Comparison of ENCODE assay signal across 1 cellular context in genomic region chr16:52738992-52739391, GRCh38.
A peak's percentile ranks its signal among the peaks of the same experiment; 100 is the strongest.
DNase-seq lines count a peak whose midpoint lies in the region; ATAC-seq, FAIRE-seq and TF ChIP-seq lines count a peak whose summit lies in the region.
"Not testable (repeated sequence)": the region's sequence is repeated elsewhere in the genome, so short reads cannot be mapped to it uniquely, and the experiment has no call there.

No MANE protein-coding gene starts in this region.

- 4% methylated on average over 2 of the region's 2 CpGs for WGBS in HepG2 (ENCODE audit: low lambda C conversion rate)

- not testable (repeated sequence) for FAIRE-seq in HepG2 (lab: Jason Lieb, UNC)

- H3K4me1 ChIP-seq in HepG2 (ENCODE audit: insufficient read depth, low read length) = peaks cover 16% of the 10 kb centered on the region

- not testable (repeated sequence) for H2AFZ ChIP-seq in HepG2 (ENCODE audit: low read length)

- not testable (repeated sequence) for ATAC-seq in HepG2

- TF ChIP-seq EP300 in HepG2 (IDR thresholded peaks at IDR 0.05; ENCODE audit: low read depth in 2 of 2, low read length in 2 of 2); HepG2 (CRISPR knock-in tag; IDR thresholded peaks at IDR 0.05; ENCODE audit: borderline replicate concordance): not testable (repeated sequence)

- not testable (repeated sequence) for H3K27ac ChIP-seq in HepG2 (ENCODE audit: extremely low read length, insufficient read depth, low read length)

- intact Hi-C loops in HepG2 (cut with micrococcal nuclease; ENCODE audit: unreplicated experiment) = not testable (repeated sequence)

- H4K20me1 ChIP-seq in HepG2 (ENCODE audit: insufficient read depth, low read length) = not testable (repeated sequence)

- not testable (repeated sequence) for TF ChIP-seq POLR2A in HepG2 (IDR thresholded peaks at IDR 0.05; ENCODE audit: insufficient read depth in 1 of 2, low read depth in 2 of 2, low read length in 2 of 2)

- not testable (repeated sequence) for H3K4me3 ChIP-seq in HepG2 (replicated peaks in 1 of 3; ENCODE audit: insufficient read depth in 1 of 3, low read depth in 2 of 3, low read length in 3 of 3)

- H3K9me3 ChIP-seq in HepG2 (ENCODE audit: low read length) = not testable (repeated sequence)

- TF ChIP-seq CTCF in HepG2 (CRISPR knock-in tag; IDR thresholded peaks at IDR 0.05) = not testable (repeated sequence)

- not testable (repeated sequence) for DNase-seq in HepG2 (ENCODE audit: low spot score)

- not testable (repeated sequence) for H3K27me3 ChIP-seq in HepG2 (ENCODE audit: control insufficient read depth in 1 of 2, insufficient read depth in 2 of 2, low read length in 2 of 2)

- not testable (repeated sequence) for H3K36me3 ChIP-seq in HepG2 (replicated peaks in 1 of 2; ENCODE audit: control insufficient read depth in 1 of 2, insufficient read depth in 2 of 2, low read length in 2 of 2)

- not testable (repeated sequence) for H3K4me2 ChIP-seq in HepG2 (ENCODE audit: low read depth, low read length)

- TF ChIP-seq RAD21 in HepG2 (CRISPR knock-in tag; IDR thresholded peaks at IDR 0.05) = not testable (repeated sequence)

- POLR2A ChIA-PET in HepG2 (lab: Yijun Ruan, JAX) = not testable (repeated sequence)

- H3K79me2 ChIP-seq in HepG2 (ENCODE audit: insufficient read depth, low read length) = not testable (repeated sequence)

- H3K9ac ChIP-seq in HepG2 (ENCODE audit: insufficient read depth, low read depth, low read length) = not testable (repeated sequence)

- BruUV-seq in HepG2 (replicated peaks; lab: Mats Ljungman, UMichigan) = not testable (repeated sequence)

- in situ Hi-C loops in HepG2 (cut with HindIII; ENCODE audit: extremely low pct_ligation_motif_present, low pct_unique_long_range_greater_than_20kb) = not testable (repeated sequence)

- CTCF ChIA-PET in HepG2 (lab: Yijun Ruan, JAX; ENCODE audit: low intra/inter-chr PET ratio, low total read pairs) = not testable (repeated sequence)

TF ChIP-seq in HepG2, 621 proteins besides CTCF, POLR2A, EP300 and RAD21:
- peak; percentile 93 for TF ChIP-seq MNT (IDR thresholded peaks at IDR 0.05)
